Comparison of ENCODE assay signal across 18 cellular contexts in the genomic region with DNA sequence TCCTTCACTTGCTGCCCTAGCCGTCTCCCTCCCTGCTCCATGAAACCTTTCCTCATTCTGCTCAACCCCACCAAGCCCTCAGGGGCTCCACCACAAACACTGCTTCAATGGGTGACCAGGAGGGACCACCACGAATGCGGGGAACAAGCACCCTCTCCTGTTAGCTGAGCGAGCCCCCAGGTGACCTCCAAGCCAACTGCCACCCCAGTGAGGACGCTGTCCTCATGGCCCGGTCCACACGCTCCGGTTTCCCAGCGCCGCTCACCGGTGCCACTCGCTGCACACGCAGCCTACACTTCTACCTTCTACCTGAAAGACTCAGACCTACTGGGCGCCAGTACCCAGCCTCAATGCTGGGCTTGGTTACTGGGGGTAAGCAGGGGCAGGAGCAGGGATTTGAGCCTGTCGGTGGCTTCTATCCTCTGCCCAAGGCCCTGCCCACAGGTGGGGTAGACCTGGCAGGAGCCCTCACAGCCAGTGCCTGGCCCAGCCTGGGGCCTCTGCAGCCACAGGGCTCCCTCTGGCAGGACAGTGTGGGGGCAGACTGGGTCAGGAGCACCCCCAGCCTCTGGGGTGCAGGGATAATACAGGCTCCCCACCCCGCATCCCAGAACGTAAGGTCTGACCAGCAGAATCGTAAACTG. TPM values are rescaled to one million over a fixed set of nuclear protein-coding genes. Genes with fewer than 3 reads are reported as not detected.
"Had no signal": no experiment of that assay in that cellular context is flagged by ENCODE, and none has a peak within 500 bp of the region (broad histone marks: within the 10 kb centered on the region; RNA-seq: fewer than 3 reads in every experiment).

No MANE protein-coding gene starts in this region.

- H3K4me3 Mint-ChIP-seq: activated naive CD8-positive, alpha-beta T cell treated with anti-CD3 and anti-CD28 coated beads, Interleukin-2, amount 10 ng/mL, durations not matched to agents 7 days and 5 days had no signal

- DNase-seq: activated CD4-positive, alpha-beta T cell treated with anti-CD3 and anti-CD28 coated beads, Interleukin-2, amount 50 U/mL, for 48 hours; activated naive CD8-positive, alpha-beta T cell treated with anti-CD3 and anti-CD28 coated beads, Interleukin-2, amount 10 ng/mL, durations not matched to agents 7 days and 5 days; amygdala; dorsolateral prefrontal cortex; foreskin melanocyte; glutamatergic neuron; hypothalamus; islet precursor cell; psoas muscle; right cardiac atrium; stimulated activated CD4-positive, alpha-beta T cell treated with anti-CD3 and anti-CD28 coated beads, Interleukin-15, amount 100 ng/mL, for 24 hours; stimulated activated CD4-positive, alpha-beta T cell treated with anti-CD3 and anti-CD28 coated beads, Interleukin-2, amount 100 ng/mL, for 48 hours; T-helper 1 cell; T1000 had no signal

- H3K4me3 ChIP-seq: dorsolateral prefrontal cortex, left lung, psoas muscle, skin epidermis, thoracic aorta had no signal

- H3K9me3 ChIP-seq: left lung, psoas muscle, thoracic aorta had no signal

- H3K27ac ChIP-seq: left lung, psoas muscle, skin epidermis, thoracic aorta had no signal

- H3K27me3 ChIP-seq: dorsolateral prefrontal cortex, left lung had no signal

- H3K4me1 ChIP-seq: left lung, psoas muscle had no signal

- H3K27ac Mint-ChIP-seq: activated naive CD8-positive, alpha-beta T cell treated with anti-CD3 and anti-CD28 coated beads, Interleukin-2, amount 10 ng/mL, durations not matched to agents 7 days and 5 days had no signal

- ATAC-seq: left lung, psoas muscle had no signal

- H3K27me3 Mint-ChIP-seq: activated naive CD8-positive, alpha-beta T cell treated with anti-CD3 and anti-CD28 coated beads, Interleukin-2, amount 10 ng/mL, durations not matched to agents 7 days and 5 days had no signal

- H3K9me3 Mint-ChIP-seq: activated naive CD8-positive, alpha-beta T cell treated with anti-CD3 and anti-CD28 coated beads, Interleukin-2, amount 10 ng/mL, durations not matched to agents 7 days and 5 days had no signal

RNA-seq across cellular contexts. Expression of gene PTPRH, which starts 20.0 kb away (rescaled TPM):
- total RNA-seq: activated naive CD8-positive, alpha-beta T cell treated with anti-CD3 and anti-CD28 coated beads, Interleukin-2, amount 10 ng/mL, durations not matched to agents 7 days and 5 days had no signal

RNA-seq across cellular contexts. Expression of gene SYT5, which starts 49.2 kb away (rescaled TPM):
- total RNA-seq: left lung, psoas muscle, thoracic aorta, ureter had no signal
